8 cellular contexts compared by ENCODE assay signal in the genomic region with DNA sequence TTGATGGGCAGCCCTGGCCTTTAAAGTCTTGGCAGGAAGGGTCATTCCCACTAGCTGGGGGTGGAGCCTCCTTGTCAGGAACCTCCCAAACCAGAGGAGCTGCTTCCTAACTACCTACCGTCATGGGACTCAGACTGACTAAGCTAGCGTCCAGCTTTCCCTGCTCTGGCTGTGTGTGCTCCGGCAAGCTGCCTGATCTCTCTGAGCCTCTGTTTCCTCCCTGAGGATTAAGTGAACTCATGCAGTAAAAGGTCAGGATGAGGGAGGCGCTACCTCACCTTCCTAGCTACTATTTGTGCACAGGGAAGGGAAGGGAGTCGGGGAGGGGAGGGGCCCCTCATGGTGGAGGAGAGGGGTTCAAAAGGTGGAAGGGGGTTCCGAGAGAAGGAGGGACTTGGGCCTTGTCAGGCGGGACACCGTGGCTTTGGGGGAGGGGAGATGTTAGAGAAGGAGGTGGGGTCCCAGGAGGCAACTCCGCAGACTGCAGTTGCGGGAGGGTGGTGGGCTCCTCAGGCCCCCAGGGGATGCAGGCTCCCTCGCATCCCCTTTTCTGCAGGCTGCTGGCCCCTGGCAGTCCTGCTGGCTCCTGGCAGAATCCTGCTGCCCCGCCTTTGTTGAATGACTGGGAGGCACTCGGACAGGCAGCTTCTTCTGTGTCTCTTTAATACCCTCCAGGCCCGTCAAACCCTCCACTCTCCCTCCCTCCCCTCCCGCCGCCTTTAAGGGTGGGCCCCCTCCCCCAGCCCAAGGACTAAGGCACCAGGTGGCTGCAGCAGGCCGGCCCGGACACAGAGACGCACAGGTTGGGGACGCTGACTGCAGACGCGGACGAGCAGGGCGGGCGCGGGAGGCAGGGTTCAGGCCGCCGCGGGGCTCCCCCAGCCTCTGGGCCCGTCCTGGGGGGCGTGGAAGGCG. TPM values are rescaled to one million over a fixed set of nuclear protein-coding genes. Genes with fewer than 3 reads are reported as not detected.
DNase-seq lines count a peak whose midpoint lies in the region; ATAC-seq and TF ChIP-seq lines count a peak whose summit lies in the region.

No MANE protein-coding gene starts in this region.

- CTCF ChIA-PET in activated CD4-positive, alpha-beta memory T cell treated with anti-CD3 and anti-CD28 coated beads, Interleukin-2, amount 10 ng/mL, durations not matched to agents 7 days and 5 days (lab: Charles Lee), result interaction anchor here (0.5 to 1.8 kb wide), 7 partner anchors 10 to 171 kb away, joined by 3 to 6 read pairs (median 4); a partner anchor contains a TSS

- peaks cover 12% of the 10 kb centered on the region for H3K4me1 Mint-ChIP-seq in activated CD4-positive, alpha-beta memory T cell treated with anti-CD3 and anti-CD28 coated beads, Interleukin-2, amount 10 ng/mL, durations not matched to agents 7 days and 5 days

- H3K4me3 Mint-ChIP-seq in activated CD4-positive, alpha-beta memory T cell treated with anti-CD3 and anti-CD28 coated beads, Interleukin-2, amount 10 ng/mL, durations not matched to agents 7 days and 5 days, result no peak overlapping the region

- peak overlapping the region in 1 of 10 donors; percentile 50 for H3K27ac ChIP-seq in heart right ventricle
- H3K27ac ChIP-seq in sigmoid colon, result peak overlapping the region in 2 of 4 donors; percentile 14

- H3K36me3 ChIP-seq in heart right ventricle (no peaks in the 10 kb centered on the region), sigmoid colon (no peaks in the 10 kb centered on the region)

- DNase-seq in ELR (ENCODE audit: low read depth), result peak; percentile 60
- no peak for DNase-seq in heart right ventricle
- DNase-seq in sigmoid colon, result no peak
- DNase-seq in AML-193 (lab: John Stamatoyannopoulos, UW), result no peak
- DNase-seq in activated CD4-positive, alpha-beta memory T cell treated with anti-CD3 and anti-CD28 coated beads, Interleukin-2, amount 10 ng/mL, durations not matched to agents 7 days and 5 days, result no peak

- no peak overlapping the region for H3K27ac Mint-ChIP-seq in activated CD4-positive, alpha-beta memory T cell treated with anti-CD3 and anti-CD28 coated beads, Interleukin-2, amount 10 ng/mL, durations not matched to agents 7 days and 5 days

- WGBS in heart right ventricle, 2 donors, result 2 to 4% methylated on average over 32 of the region's 32 CpGs
- 3 to 7% methylated on average over 32 of the region's 32 CpGs for WGBS in sigmoid colon, 2 donors

- TF ChIP-seq POLR2A in sigmoid colon (IDR thresholded peaks at IDR 0.05), result no peak

- H3K9me3 Mint-ChIP-seq in activated CD4-positive, alpha-beta memory T cell treated with anti-CD3 and anti-CD28 coated beads, Interleukin-2, amount 10 ng/mL, durations not matched to agents 7 days and 5 days, result no peaks in the 10 kb centered on the region

- H3K9me3 ChIP-seq in heart right ventricle (no peaks in the 10 kb centered on the region), sigmoid colon (no peaks in the 10 kb centered on the region)

- no peak for TF ChIP-seq EP300 in sigmoid colon (IDR thresholded peaks at IDR 0.05)

- peak; percentile 29 for ATAC-seq in HG03354 (IDR thresholded peaks at IDR 0.05; ENCODE audit: poor library complexity, severe bottlenecking, unreplicated experiment)
- peak; percentile 15 to 71 (median 55) for ATAC-seq in heart right ventricle
- no peak for ATAC-seq in GM18519 (IDR thresholded peaks at IDR 0.05; ENCODE audit: low FRiP score, unreplicated experiment)

- no peaks in the 10 kb centered on the region for H3K36me3 Mint-ChIP-seq in activated CD4-positive, alpha-beta memory T cell treated with anti-CD3 and anti-CD28 coated beads, Interleukin-2, amount 10 ng/mL, durations not matched to agents 7 days and 5 days (ENCODE audit: low read depth)

- intact Hi-C loops in heart right ventricle (cut with DNase I) (no loop called here), sigmoid colon (cut with DNase I) (no loop called here)

- H3K27me3 ChIP-seq in heart right ventricle (peaks cover 0 to 48% (median 15%) of the 10 kb centered on the region in 7 donors), sigmoid colon (peaks cover 8 to 65% (median 39%) of the 10 kb centered on the region in 3 donors)

- peaks cover 36% of the 10 kb centered on the region for H3K27me3 Mint-ChIP-seq in activated CD4-positive, alpha-beta memory T cell treated with anti-CD3 and anti-CD28 coated beads, Interleukin-2, amount 10 ng/mL, durations not matched to agents 7 days and 5 days

- H3K4me3 ChIP-seq in WI38 (ENCODE audit: low read depth, low read length), result peak overlapping the region; percentile 46
- peak overlapping the region; percentile 38 to 65 (median 59) for H3K4me3 ChIP-seq in heart right ventricle
- H3K4me3 ChIP-seq in sigmoid colon, result peak overlapping the region; percentile 17 to 55 (median 46)

- H3K4me1 ChIP-seq in heart right ventricle, result peaks cover 9 to 22% (median 17%) of the 10 kb centered on the region in 9 donors
- H3K4me1 ChIP-seq in sigmoid colon, result peaks cover 0 to 20% (median 17%) of the 10 kb centered on the region in 4 donors

- POLR2A ChIA-PET in activated CD4-positive, alpha-beta memory T cell treated with anti-CD3 and anti-CD28 coated beads, Interleukin-2, amount 10 ng/mL, durations not matched to agents 7 days and 5 days (lab: Charles Lee), result interaction anchor here (0.9 to 1.7 kb wide), 3 partner anchors 16 to 170 kb away, joined by 3 to 4 read pairs (median 3); a partner anchor contains a TSS

- TF ChIP-seq CTCF in WI38 (IDR thresholded peaks at IDR 0.05; ENCODE audit: low read depth, low read length), result no peak
- no peak for TF ChIP-seq CTCF in heart right ventricle (IDR thresholded peaks at IDR 0.05)
- TF ChIP-seq CTCF in sigmoid colon (IDR thresholded peaks at IDR 0.05), result no peak

RNA-seq across cellular contexts. Expression of a gene that starts 9.6 kb away (rescaled TPM):
- total RNA-seq in heart right ventricle (1 to 10 TPM; 1.7 to 7.2 (median 5.0) TPM), sigmoid colon (1 to 10 TPM in 3 of 4 donors, not detected in 1; 1.7 to 2.6 (median 2.0) TPM)
- polyA plus RNA-seq in heart right ventricle (1 to 10 TPM in 1 of 2 donors, under 1 TPM in 1; 0.90 to 6.0 TPM), sigmoid colon (1 to 10 TPM in 1 of 3 donors, under 1 TPM in 1, not detected in 1; 0.60 to 1.2 TPM)
- total RNA-seq in activated CD4-positive, alpha-beta memory T cell treated with anti-CD3 and anti-CD28 coated beads, Interleukin-2, amount 10 ng/mL, durations not matched to agents 7 days and 5 days, result not detected

RNA-seq across cellular contexts. Expression of a gene that starts 9.7 kb away (rescaled TPM):
- under 1 TPM in 1 of 10 donors, not detected in 9; 0.15 TPM for total RNA-seq in heart right ventricle
- polyA plus RNA-seq in heart right ventricle, result under 1 TPM; 0.03 to 0.07 TPM
- total RNA-seq in sigmoid colon, result 1 to 10 TPM in 1 of 4 donors, not detected in 3; 1.1 TPM
- polyA plus RNA-seq in sigmoid colon, result under 1 TPM in 1 of 3 donors, not detected in 2; 0.15 TPM
- total RNA-seq in activated CD4-positive, alpha-beta memory T cell treated with anti-CD3 and anti-CD28 coated beads, Interleukin-2, amount 10 ng/mL, durations not matched to agents 7 days and 5 days, result not detected

RNA-seq across cellular contexts. Expression of a gene that starts 15.3 kb away (rescaled TPM):
- total RNA-seq in heart right ventricle, result 1 to 10 TPM; 1.4 to 6.5 (median 2.5) TPM
- polyA plus RNA-seq in heart right ventricle, result 1 to 10 TPM; 6.0 to 7.5 TPM
- total RNA-seq in sigmoid colon, result not detected
- under 1 TPM in 2 of 3 donors, not detected in 1; 0.60 to 0.66 TPM for polyA plus RNA-seq in sigmoid colon
- total RNA-seq in activated CD4-positive, alpha-beta memory T cell treated with anti-CD3 and anti-CD28 coated beads, Interleukin-2, amount 10 ng/mL, durations not matched to agents 7 days and 5 days, result not detected

RNA-seq across cellular contexts. Expression of a gene that starts 41.5 kb away (rescaled TPM):
- total RNA-seq in heart right ventricle (1 to 10 TPM in 1 of 10 donors, under 1 TPM in 8, not detected in 1; 0.06 to 2.1 (median 0.28) TPM), sigmoid colon (under 1 TPM in 2 of 4 donors, not detected in 2; 0.16 to 0.81 TPM)
- polyA plus RNA-seq in heart right ventricle (under 1 TPM in 1 of 2 donors, not detected in 1; 0.16 TPM), sigmoid colon (under 1 TPM in 1 of 3 donors, not detected in 2; 0.39 TPM)
- under 1 TPM; 0.33 to 0.45 TPM for total RNA-seq in activated CD4-positive, alpha-beta memory T cell treated with anti-CD3 and anti-CD28 coated beads, Interleukin-2, amount 10 ng/mL, durations not matched to agents 7 days and 5 days
